Comparison of ENCODE assay signal across 24 cellular contexts in genomic region chr18:37328946-37329719, GRCh38.
"Had no signal": no experiment of that assay in that cellular context is flagged by ENCODE, and none has a peak within 500 bp of the region (broad histone marks: within the 10 kb centered on the region; RNA-seq: fewer than 3 reads in every experiment).

No MANE protein-coding gene starts in this region.

- H3K27ac ChIP-seq: Peyer's patch, SJSA1 had no signal

- H3K36me3 Mint-ChIP-seq: activated naive CD8-positive, alpha-beta T cell; brain had no signal

- FAIRE-seq: astrocyte had no signal

- H3K4me1 Mint-ChIP-seq: central memory CD8-positive, alpha-beta T cell had no signal

- DNase-seq: activated CD4-positive, alpha-beta T cell treated with anti-CD3 and anti-CD28 coated beads for 48 hours; activated CD4-positive, alpha-beta T cell treated with anti-CD3 and anti-CD28 coated beads, Interleukin-2, amount 50 U/mL, for 4 hours; activated CD4-positive, CD25-positive, alpha-beta regulatory T cell treated with anti-CD3 and anti-CD28 coated beads, Interleukin-2, amount 50 U/mL, for 72 hours; activated CD8-positive, alpha-beta T cell treated with anti-CD3 and anti-CD28 coated beads, Interleukin-2, amount 10 ng/mL, durations not matched to agents 7 days and 5 days; activated effector memory CD4-positive, alpha-beta T cell treated with anti-CD3 and anti-CD28 coated beads, Interleukin-2, amount 50 U/mL, for 16 hours; activated naive CD4-positive, alpha-beta T cell treated with Interleukin-2 at 50 U/mL for 16 hours; activated T-cell treated with anti-CD3 and anti-CD28 coated beads, Interleukin-2, amount 50 U/mL, for 24 hours; amygdala; NCI-H1092; NCI-H1930; NCI-H2171; NCI-H2227 treated with DMSO at 0.1 percent for 48 hours; NCI-H526 treated with DMSO at 0.1 percent for 48 hours; NCI-H82; NK-92 treated with Interleukin-12 subunit alpha and Interleukin-12 subunit beta, amount 100 ng/mL, for 24 hours; Peyer's patch; SHP77 had no signal

- H3K36me3 ChIP-seq: Peyer's patch, SJSA1 had no signal

- H3K4me3 ChIP-seq: Peyer's patch, SJSA1 had no signal

- H3K4me3 Mint-ChIP-seq: activated CD8-positive, alpha-beta T cell treated with anti-CD3 and anti-CD28 coated beads, Interleukin-2, amount 10 ng/mL, durations not matched to agents 7 days and 5 days; activated naive CD8-positive, alpha-beta T cell; activated T-cell treated with anti-CD3 and anti-CD28 coated beads, Interleukin-2, amount 50 U/mL, for 24 hours; activated T-helper 1 cell treated with anti-CD3 and anti-CD28 coated beads, Interleukin-12 subunit alpha, Interleukin-12 subunit beta, Interleukin-2, Interleukin-4 antibody, amounts not matched to agents 30 ng/mL and 10 ng/mL and 1 ng/mL, durations not matched to agents 14 hours and 24 hours and 36 hours; brain; central memory CD8-positive, alpha-beta T cell; T-helper 1 cell treated with Interleukin-12 subunit alpha and Interleukin-12 subunit beta and Interleukin-4 antibody, amounts not matched to agents 30 μg/mL and 1 μg/mL, for 36 hours had no signal

- H3K4me1 ChIP-seq: Peyer's patch, SJSA1 had no signal

- H3K27me3 Mint-ChIP-seq: activated naive CD8-positive, alpha-beta T cell; activated T-cell treated with anti-CD3 and anti-CD28 coated beads, Interleukin-2, amount 50 U/mL, for 24 hours; brain had no signal

- H3K27me3 ChIP-seq: Peyer's patch, SJSA1 had no signal

- ATAC-seq: activated CD8-positive, alpha-beta T cell treated with anti-CD3 and anti-CD28 coated beads, Interleukin-2, amount 10 ng/mL, durations not matched to agents 7 days and 5 days had no signal

- H3K27ac Mint-ChIP-seq: activated CD8-positive, alpha-beta T cell treated with anti-CD3 and anti-CD28 coated beads, Interleukin-2, amount 10 ng/mL, durations not matched to agents 7 days and 5 days; activated naive CD8-positive, alpha-beta T cell; activated T-cell treated with anti-CD3 and anti-CD28 coated beads, Interleukin-2, amount 50 U/mL, for 24 hours; activated T-helper 1 cell treated with anti-CD3 and anti-CD28 coated beads, Interleukin-12 subunit alpha, Interleukin-12 subunit beta, Interleukin-2, Interleukin-4 antibody, amounts not matched to agents 30 ng/mL and 10 ng/mL and 1 ng/mL, durations not matched to agents 14 hours and 24 hours and 36 hours; T-helper 1 cell treated with Interleukin-12 subunit alpha and Interleukin-12 subunit beta and Interleukin-4 antibody, amounts not matched to agents 30 μg/mL and 1 μg/mL, for 36 hours had no signal

- H3K9me3 Mint-ChIP-seq: activated T-cell treated with anti-CD3 and anti-CD28 coated beads, Interleukin-2, amount 50 U/mL, for 24 hours; activated T-helper 1 cell treated with anti-CD3 and anti-CD28 coated beads, Interleukin-12 subunit alpha, Interleukin-12 subunit beta, Interleukin-2, Interleukin-4 antibody, amounts not matched to agents 30 ng/mL and 10 ng/mL and 1 ng/mL, durations not matched to agents 14 hours and 24 hours and 36 hours; brain; central memory CD8-positive, alpha-beta T cell; T-helper 1 cell treated with Interleukin-12 subunit alpha and Interleukin-12 subunit beta and Interleukin-4 antibody, amounts not matched to agents 30 μg/mL and 1 μg/mL, for 36 hours had no signal

- H3K9me3 ChIP-seq: Peyer's patch, SJSA1 had no signal
